3 cellular contexts compared by ENCODE assay signal in the genomic region with DNA sequence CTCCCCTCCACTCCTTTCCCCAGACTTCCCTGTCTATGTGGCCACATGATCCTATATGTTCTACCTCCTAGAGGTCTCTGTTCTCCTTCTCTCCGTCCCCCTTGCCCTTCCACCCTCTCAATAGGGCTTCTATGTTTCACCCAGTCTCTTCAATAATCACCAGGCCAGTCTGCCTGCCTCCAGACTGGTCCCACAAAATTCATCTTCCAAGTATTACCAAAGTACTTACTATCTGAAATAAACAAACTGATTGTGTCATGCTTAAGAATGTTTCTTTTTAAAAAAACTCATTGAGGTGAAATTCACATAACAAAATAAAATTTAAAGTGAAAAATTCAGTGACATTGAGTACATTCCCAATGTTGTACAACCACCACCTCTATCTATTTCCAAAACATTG.
TF ChIP-seq lines count a peak whose summit lies in the region.

No MANE protein-coding gene starts in this region.

TF ChIP-seq in SK-N-SH, 30 proteins besides CTCF, POLR2A, EP300 and RAD21:
- TF ChIP-seq GABPA (IDR thresholded peaks at IDR 0.05; ENCODE audit: low read depth), result no peak
- no peak for TF ChIP-seq SIN3A (IDR thresholded peaks at IDR 0.05; ENCODE audit: borderline replicate concordance, low read depth, low read length)
- TF ChIP-seq JUND (IDR thresholded peaks at IDR 0.05), result no peak
- TF ChIP-seq, protein P1, sequence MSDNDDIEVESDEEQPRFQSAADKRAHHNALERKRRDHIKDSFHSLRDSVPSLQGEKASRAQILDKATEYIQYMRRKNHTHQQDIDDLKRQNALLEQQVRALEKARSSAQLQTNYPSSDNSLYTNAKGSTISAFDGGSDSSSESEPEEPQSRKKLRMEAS (IDR thresholded peaks at IDR 0.05; ENCODE audit: low read depth), result no peak
- TF ChIP-seq NRF1 (IDR thresholded peaks at IDR 0.05; ENCODE audit: low read depth, low read length), result no peak

TF ChIP-seq in SK-N-SH treated with all-trans-retinoic acid at 6 μM for 48 hours, 23 proteins besides CTCF, POLR2A, EP300 and RAD21:
- no peak for TF ChIP-seq SNAI2 (CRISPR knock-in tag; IDR thresholded peaks at IDR 0.05)
- no peak for TF ChIP-seq ZNF565 (CRISPR knock-in tag; conservative IDR thresholded peaks at IDR 0.05; ENCODE audit: low read depth)
- no peak for TF ChIP-seq ZNF8 (CRISPR knock-in tag; IDR thresholded peaks at IDR 0.05)
- TF ChIP-seq ESRRG (CRISPR knock-in tag; IDR thresholded peaks at IDR 0.05), result no peak
- TF ChIP-seq, protein P2, sequence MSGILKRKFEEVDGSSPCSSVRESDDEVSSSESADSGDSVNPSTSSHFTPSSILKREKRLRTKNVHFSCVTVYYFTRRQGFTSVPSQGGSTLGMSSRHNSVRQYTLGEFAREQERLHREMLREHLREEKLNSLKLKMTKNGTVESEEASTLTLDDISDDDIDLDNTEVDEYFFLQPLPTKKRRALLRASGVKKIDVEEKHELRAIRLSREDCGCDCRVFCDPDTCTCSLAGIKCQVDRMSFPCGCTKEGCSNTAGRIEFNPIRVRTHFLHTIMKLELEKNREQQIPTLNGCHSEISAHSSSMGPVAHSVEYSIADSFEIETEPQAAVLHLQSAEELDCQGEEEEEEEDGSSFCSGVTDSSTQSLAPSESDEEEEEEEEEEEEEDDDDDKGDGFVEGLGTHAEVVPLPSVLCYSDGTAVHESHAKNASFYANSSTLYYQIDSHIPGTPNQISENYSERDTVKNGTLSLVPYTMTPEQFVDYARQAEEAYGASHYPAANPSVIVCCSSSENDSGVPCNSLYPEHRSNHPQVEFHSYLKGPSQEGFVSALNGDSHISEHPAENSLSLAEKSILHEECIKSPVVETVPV (CRISPR knock-in tag; IDR thresholded peaks at IDR 0.05), result no peak
- no peak for TF ChIP-seq TOX (CRISPR knock-in tag; IDR thresholded peaks at IDR 0.05; ENCODE audit: borderline replicate concordance)
- no peak for TF ChIP-seq PPARA (CRISPR knock-in tag; IDR thresholded peaks at IDR 0.05; ENCODE audit: borderline replicate concordance)
- TF ChIP-seq, protein P3, sequence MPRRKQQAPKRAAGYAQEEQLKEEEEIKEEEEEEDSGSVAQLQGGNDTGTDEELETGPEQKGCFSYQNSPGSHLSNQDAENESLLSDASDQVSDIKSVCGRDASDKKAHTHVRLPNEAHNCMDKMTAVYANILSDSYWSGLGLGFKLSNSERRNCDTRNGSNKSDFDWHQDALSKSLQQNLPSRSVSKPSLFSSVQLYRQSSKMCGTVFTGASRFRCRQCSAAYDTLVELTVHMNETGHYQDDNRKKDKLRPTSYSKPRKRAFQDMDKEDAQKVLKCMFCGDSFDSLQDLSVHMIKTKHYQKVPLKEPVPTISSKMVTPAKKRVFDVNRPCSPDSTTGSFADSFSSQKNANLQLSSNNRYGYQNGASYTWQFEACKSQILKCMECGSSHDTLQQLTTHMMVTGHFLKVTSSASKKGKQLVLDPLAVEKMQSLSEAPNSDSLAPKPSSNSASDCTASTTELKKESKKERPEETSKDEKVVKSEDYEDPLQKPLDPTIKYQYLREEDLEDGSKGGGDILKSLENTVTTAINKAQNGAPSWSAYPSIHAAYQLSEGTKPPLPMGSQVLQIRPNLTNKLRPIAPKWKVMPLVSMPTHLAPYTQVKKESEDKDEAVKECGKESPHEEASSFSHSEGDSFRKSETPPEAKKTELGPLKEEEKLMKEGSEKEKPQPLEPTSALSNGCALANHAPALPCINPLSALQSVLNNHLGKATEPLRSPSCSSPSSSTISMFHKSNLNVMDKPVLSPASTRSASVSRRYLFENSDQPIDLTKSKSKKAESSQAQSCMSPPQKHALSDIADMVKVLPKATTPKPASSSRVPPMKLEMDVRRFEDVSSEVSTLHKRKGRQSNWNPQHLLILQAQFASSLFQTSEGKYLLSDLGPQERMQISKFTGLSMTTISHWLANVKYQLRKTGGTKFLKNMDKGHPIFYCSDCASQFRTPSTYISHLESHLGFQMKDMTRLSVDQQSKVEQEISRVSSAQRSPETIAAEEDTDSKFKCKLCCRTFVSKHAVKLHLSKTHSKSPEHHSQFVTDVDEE (CRISPR knock-in tag; IDR thresholded peaks at IDR 0.05), result no peak
- no peak for TF ChIP-seq ZFP30 (CRISPR knock-in tag; IDR thresholded peaks at IDR 0.05)
- TF ChIP-seq, protein P4, sequence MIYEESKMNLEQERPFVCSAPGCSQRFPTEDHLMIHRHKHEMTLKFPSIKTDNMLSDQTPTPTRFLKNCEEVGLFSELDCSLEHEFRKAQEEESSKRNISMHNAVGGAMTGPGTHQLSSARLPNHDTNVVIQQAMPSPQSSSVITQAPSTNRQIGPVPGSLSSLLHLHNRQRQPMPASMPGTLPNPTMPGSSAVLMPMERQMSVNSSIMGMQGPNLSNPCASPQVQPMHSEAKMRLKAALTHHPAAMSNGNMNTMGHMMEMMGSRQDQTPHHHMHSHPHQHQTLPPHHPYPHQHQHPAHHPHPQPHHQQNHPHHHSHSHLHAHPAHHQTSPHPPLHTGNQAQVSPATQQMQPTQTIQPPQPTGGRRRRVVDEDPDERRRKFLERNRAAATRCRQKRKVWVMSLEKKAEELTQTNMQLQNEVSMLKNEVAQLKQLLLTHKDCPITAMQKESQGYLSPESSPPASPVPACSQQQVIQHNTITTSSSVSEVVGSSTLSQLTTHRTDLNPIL (CRISPR knock-in tag; IDR thresholded peaks at IDR 0.05; ENCODE audit: low read depth), result no peak
- no peak for TF ChIP-seq ARNTL (CRISPR knock-in tag; IDR thresholded peaks at IDR 0.05; ENCODE audit: borderline replicate concordance, low read depth)
- TF ChIP-seq OSR1 (CRISPR knock-in tag; IDR thresholded peaks at IDR 0.05), result no peak
- no peak for TF ChIP-seq ZFP3 (CRISPR knock-in tag; IDR thresholded peaks at IDR 0.05)
- TF ChIP-seq ZNF70 (CRISPR knock-in tag; IDR thresholded peaks at IDR 0.05), result no peak
- no peak for TF ChIP-seq TCF4 (CRISPR knock-in tag; IDR thresholded peaks at IDR 0.05; ENCODE audit: borderline replicate concordance)

TF ChIP-seq in H1, 55 proteins besides CTCF, POLR2A, EP300 and RAD21:
- TF ChIP-seq BACH1 (IDR thresholded peaks at IDR 0.05; ENCODE audit: low read length) (no peak), SP2 (IDR thresholded peaks at IDR 0.05; ENCODE audit: low read length) (no peak), EZH2 (IDR thresholded peaks at IDR 0.05; ENCODE audit: low read depth, low read length, severe bottlenecking) (no peak)
